Comparison of ENCODE assay signal across 8 cellular contexts in the genomic region with DNA sequence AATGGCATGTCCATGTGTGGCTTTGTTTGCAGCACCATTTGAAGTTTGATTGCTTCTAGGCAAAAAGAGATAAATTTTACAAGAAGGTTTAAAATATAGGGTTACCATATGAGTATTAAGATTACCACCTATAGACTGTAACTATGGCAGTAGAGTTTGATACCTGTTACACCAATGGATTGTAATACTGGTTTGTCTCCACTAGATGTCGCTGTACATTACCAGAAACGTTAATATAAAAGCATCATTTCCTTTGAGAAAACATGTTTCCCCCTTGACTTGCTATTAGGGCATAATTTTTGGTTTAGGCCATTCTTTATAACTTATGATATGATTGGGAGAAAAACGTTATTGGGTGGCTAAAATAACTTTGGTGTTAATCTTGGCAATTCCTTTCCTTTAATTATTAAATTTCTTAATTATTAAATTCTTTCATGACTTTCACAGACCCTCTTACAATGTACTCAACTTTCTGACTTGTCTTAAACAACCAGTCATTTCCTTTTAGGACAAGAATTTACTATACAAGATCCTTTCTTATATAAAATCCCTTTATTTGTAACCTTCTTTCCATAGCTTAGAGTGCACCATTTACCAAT. TPM values are rescaled to one million over a fixed set of nuclear protein-coding genes. Genes with fewer than 3 reads are reported as not detected.
DNase-seq lines count a peak whose midpoint lies in the region; ATAC-seq and TF ChIP-seq lines count a peak whose summit lies in the region.

No MANE protein-coding gene starts in this region.

- DNase-seq in AG08396 (ENCODE audit: low spot score), result peak; percentile 39
- peak; percentile 32 for DNase-seq in NCI-H2107 treated with DMSO at 0.1 percent for 48 hours (lab: John Stamatoyannopoulos, UW; ENCODE audit: unreplicated experiment)
- peak; percentile 84 for DNase-seq in adipocyte (ENCODE audit: low read depth)
- DNase-seq in hepatocyte (ENCODE audit: low spot score), result peak; percentile 69
- no peak for DNase-seq in spleen

- no peak for TF ChIP-seq POLR2A in spleen (IDR thresholded peaks at IDR 0.05)

- no peaks in the 10 kb centered on the region for H4K20me1 ChIP-seq in hepatocyte (ENCODE audit: insufficient read depth, poor library complexity, severe bottlenecking)

- H3K9me3 ChIP-seq in adipocyte (ENCODE audit: control insufficient read depth, low read length), result peaks cover 4% of the 10 kb centered on the region
- H3K9me3 ChIP-seq in hepatocyte (ENCODE audit: low read depth), result no peaks in the 10 kb centered on the region
- H3K9me3 ChIP-seq in spleen, result peaks cover 0 to 9% (median 6%) of the 10 kb centered on the region in 8 donors

- WGBS in hepatocyte (ENCODE audit: low lambda C conversion rate, missing lambda C conversion rate), result 0% methylated on average over 3 of the region's 3 CpGs
- 0 to 1% (median 0%) methylated on average over 3 of the region's 3 CpGs for WGBS in spleen, 5 donors

- intact Hi-C loops in spleen (cut with DNase I; ENCODE audit: low total_unique reads), result no loop called here

- no peak for ATAC-seq in GM18867 (IDR thresholded peaks at IDR 0.05; ENCODE audit: unreplicated experiment)
- no peak for ATAC-seq in GM19395 (IDR thresholded peaks at IDR 0.05; ENCODE audit: unreplicated experiment)

- peak; percentile 17; the same call in 1 of the 2 replicates for TF ChIP-seq CTCF in GM12875 (IDR thresholded peaks at IDR 0.05; ENCODE audit: borderline replicate concordance, insufficient read depth, low read depth, low read length)
- TF ChIP-seq CTCF in hepatocyte (IDR thresholded peaks at IDR 0.05; ENCODE audit: poor library complexity), result peak; percentile 72
- peak; percentile 80 to 92 (median 89) for TF ChIP-seq CTCF in spleen (IDR thresholded peaks at IDR 0.05 in 8 of 11, conservative IDR thresholded peaks at IDR 0.05 in 3 of 11)

- H3K4me1 ChIP-seq in adipocyte (ENCODE audit: control insufficient read depth, insufficient read depth, low read length) (no peaks in the 10 kb centered on the region), hepatocyte (ENCODE audit: insufficient read depth) (peaks cover 5% of the 10 kb centered on the region), spleen (peaks cover 0 to 41% (median 33%) of the 10 kb centered on the region in 6 donors)

- peaks cover 31% of the 10 kb centered on the region for H3K27me3 ChIP-seq in adipocyte (replicated peaks; ENCODE audit: control insufficient read depth, insufficient read depth, low read length)
- peaks cover 43% of the 10 kb centered on the region for H3K27me3 ChIP-seq in hepatocyte
- H3K27me3 ChIP-seq in spleen (replicated peaks in 1 of 7), result peaks cover 0 to 34% (median 26%) of the 10 kb centered on the region in 7 donors

- no peaks in the 10 kb centered on the region for H3K79me2 ChIP-seq in hepatocyte

- H3K9ac ChIP-seq in adipocyte (ENCODE audit: low read length), result no peak overlapping the region

- H3K36me3 ChIP-seq in adipocyte (ENCODE audit: control insufficient read depth, insufficient read depth, low read length, severe bottlenecking), result no peaks in the 10 kb centered on the region
- no peaks in the 10 kb centered on the region for H3K36me3 ChIP-seq in hepatocyte (replicated peaks; ENCODE audit: insufficient read depth, low read depth)
- H3K36me3 ChIP-seq in spleen, result no peaks in the 10 kb centered on the region

- no peaks in the 10 kb centered on the region for H3K9me2 ChIP-seq in hepatocyte (replicated peaks; ENCODE audit: insufficient read depth)

- H2AFZ ChIP-seq in hepatocyte, result no peak overlapping the region

- H3K27ac ChIP-seq in hepatocyte, result no peak overlapping the region
- no peak overlapping the region for H3K27ac ChIP-seq in spleen

- H3K4me3 ChIP-seq in GM12875 (ENCODE audit: low read depth, low read length), result no peak overlapping the region
- H3K4me3 ChIP-seq in adipocyte (ENCODE audit: low read length), result no peak overlapping the region
- H3K4me3 ChIP-seq in hepatocyte, result no peak overlapping the region
- H3K4me3 ChIP-seq in spleen, result no peak overlapping the region

- H3K4me2 ChIP-seq in hepatocyte, result peak overlapping the region; percentile 7

RNA-seq across cellular contexts. Expression of gene HLA-DPB1, which starts 42.8 kb away (rescaled TPM):
- total RNA-seq in hepatocyte, result 18.0 and 22.1 TPM in 2 replicates
- polyA plus RNA-seq in hepatocyte, result 12.4 and 16.0 TPM in 2 replicates
- 100 to 1,000 TPM; 209 to 647 (median 414) TPM for total RNA-seq in spleen
- 100 to 1,000 TPM; 543 to 817 (median 574) TPM for polyA plus RNA-seq in spleen

RNA-seq across cellular contexts. Expression of gene HLA-DPA1, which starts 45.2 kb away (rescaled TPM):
- 2.6 and 5.3 TPM in 2 replicates for total RNA-seq in hepatocyte
- polyA plus RNA-seq in hepatocyte, result 1.7 and 4.7 TPM in 2 replicates
- total RNA-seq in spleen, result 100 to 1,000 TPM; 253 to 621 (median 517) TPM
- 100 to 1,000 TPM; 346 to 466 (median 352) TPM for polyA plus RNA-seq in spleen

Comparison
In these comparisons a context has a peak if more than half of its experiments do, and no peak if none do; other contexts are left out.
1. CTCF ChIP-seq: peak in every context shown above with its lines; median percentile 89 in spleen; 72 in hepatocyte; 17 in GM12875.
2. RNA of gene HLA-DPA1, which starts 45.2 kb away (total RNA-seq): 253 to 621 TPM in spleen; 2.6 to 5.3 TPM in hepatocyte; every median in the first group is over 10 times any median in the second.